15 cellular contexts compared by ENCODE assay signal in genomic region chr11:98495601-98496000, GRCh38.
"Had no signal": no experiment of that assay in that cellular context is flagged by ENCODE, and none has a peak within 500 bp of the region (broad histone marks: within the 10 kb centered on the region; RNA-seq: fewer than 3 reads in every experiment).

No MANE protein-coding gene starts in this region.

- H3K36me3 Mint-ChIP-seq: mesothelial cell of epicardium, natural killer cell had no signal

- H3K36me3 ChIP-seq: right atrium auricular region, stomach, thoracic aorta, transverse colon had no signal

- H3K4me3 Mint-ChIP-seq: dendritic cell treated with granulocyte-macrophage colony-stimulating factor and Interleukin-4, amounts not matched to agents 40 ng/mL and 50 ng/mL, for 4 days; mesothelial cell of epicardium; natural killer cell; neural crest cell had no signal

- H3K4me1 Mint-ChIP-seq: natural killer cell, neural crest cell had no signal

- H3K27me3 ChIP-seq: right atrium auricular region, stomach, transverse colon had no signal

- DNase-seq: foreskin melanocyte; head of caudate nucleus; hippocampal formation; natural killer cell; small intestine; stimulated activated CD4-positive, alpha-beta T cell treated with anti-CD3 and anti-CD28 coated beads, Interleukin-12 subunit alpha, Interleukin-12 subunit beta, amount 100 ng/mL, for 4 hours; stimulated activated naive CD4-positive, alpha-beta T cell; stomach; substantia nigra; transverse colon had no signal

- H3K4me1 ChIP-seq: right atrium auricular region, stomach, transverse colon had no signal

- H3K4me3 ChIP-seq: right atrium auricular region, stomach, thoracic aorta, transverse colon had no signal

- H3K27ac Mint-ChIP-seq: dendritic cell treated with granulocyte-macrophage colony-stimulating factor and Interleukin-4, amounts not matched to agents 40 ng/mL and 50 ng/mL, for 4 days; mesothelial cell of epicardium; natural killer cell had no signal

- H3K9me3 ChIP-seq: right atrium auricular region, stomach, thoracic aorta, transverse colon had no signal

- H3K9me3 Mint-ChIP-seq: mesothelial cell of epicardium, neural crest cell had no signal

- H3K27ac ChIP-seq: right atrium auricular region, stomach, thoracic aorta, transverse colon had no signal

- H3K27me3 Mint-ChIP-seq: dendritic cell treated with granulocyte-macrophage colony-stimulating factor and Interleukin-4, amounts not matched to agents 40 ng/mL and 50 ng/mL, for 4 days had no signal
